In genomic region chr10:73743327-73743904, GRCh38 we compare ENCODE assay signal across 8 cellular contexts. TPM values are rescaled to one million over a fixed set of nuclear protein-coding genes. Genes with fewer than 3 reads are reported as not detected.
DNase-seq lines count a peak whose midpoint lies in the region; ATAC-seq and TF ChIP-seq lines count a peak whose summit lies in the region.

No MANE protein-coding gene starts in this region.

- peaks cover 15% of the 10 kb centered on the region for H3K36me3 Mint-ChIP-seq in nephron (ENCODE audit: low read depth)

- no peak for ATAC-seq in GM21526 (IDR thresholded peaks at IDR 0.05; ENCODE audit: low FRiP score, unreplicated experiment)

- 9 to 32% methylated on average over 3 to 6 of the region's 6 CpGs for WGBS in ectodermal cell, 2 experiments

- no peaks in the 10 kb centered on the region for H3K27me3 Mint-ChIP-seq in nephron (ENCODE audit: low read depth)

- H3K9me3 ChIP-seq in BE2C (no peaks in the 10 kb centered on the region), NT2/D1 (ENCODE audit: insufficient read depth, low read length) (no peaks in the 10 kb centered on the region), ectodermal cell (ENCODE audit: control insufficient read depth, low read length) (no peaks in the 10 kb centered on the region)

- H3K36me3 ChIP-seq in BE2C (peaks cover 25% of the 10 kb centered on the region), NT2/D1 (ENCODE audit: insufficient read depth, insufficient read length, low read length) (peaks cover 25% of the 10 kb centered on the region), ectodermal cell (ENCODE audit: control insufficient read depth, insufficient read depth, low read length) (peaks cover 5% of the 10 kb centered on the region)

- no peak for TF ChIP-seq CTCF in BE2C (IDR thresholded peaks at IDR 0.05; ENCODE audit: low read depth, low read length)
- no peak for TF ChIP-seq CTCF in nephron (IDR thresholded peaks at IDR 0.05; ENCODE audit: unreplicated experiment in 3 of 3)

- H3K9me3 Mint-ChIP-seq in nephron = no peaks in the 10 kb centered on the region

- H3K4me1 ChIP-seq in BE2C = peaks cover 5% of the 10 kb centered on the region
- H3K4me1 ChIP-seq in NT2/D1 (ENCODE audit: insufficient read depth, insufficient read length) = no peaks in the 10 kb centered on the region
- peaks cover 9% of the 10 kb centered on the region for H3K4me1 ChIP-seq in ectodermal cell (ENCODE audit: control insufficient read depth, insufficient read depth, low read length)

- peak overlapping the region; percentile 98 to 99 (median 99) for H3K4me3 Mint-ChIP-seq in nephron

- H3K27me3 ChIP-seq in BE2C (no peaks in the 10 kb centered on the region), NT2/D1 (ENCODE audit: insufficient read depth, insufficient read length) (no peaks in the 10 kb centered on the region), ectodermal cell (ENCODE audit: control insufficient read depth, insufficient read depth, low read length, poor library complexity, severe bottlenecking) (no peaks in the 10 kb centered on the region)

- DNase-seq in BE2C (no peak), NT2/D1 (ENCODE audit: low read depth, low spot score) (no peak), DMS53 (lab: John Stamatoyannopoulos, UW) (no peak), NCI-H82 (lab: John Stamatoyannopoulos, UW) (no peak)
- DNase-seq in stimulated activated CD4-positive, alpha-beta T cell treated with anti-CD3 and anti-CD28 coated beads, Interleukin-1b, Interleukin-23, amount 100 ng/mL, for 48 hours = no peak

- peak overlapping the region; percentile 94 for H3K27ac ChIP-seq in ectodermal cell (ENCODE audit: insufficient read depth, low read depth, low read length, poor library complexity, severe bottlenecking)

- H3K4me1 Mint-ChIP-seq in nephron = peaks cover 22% of the 10 kb centered on the region

- H3K4me3 ChIP-seq in BE2C (ENCODE audit: low read depth, low read length) (peak overlapping the region; percentile 97), NT2/D1 (ENCODE audit: insufficient read length, low read depth) (peak overlapping the region; percentile 86), ectodermal cell (ENCODE audit: insufficient read depth, low read depth, low read length) (peak overlapping the region; percentile 99)

- H3K27ac Mint-ChIP-seq in nephron = peak overlapping the region; percentile 99 to 100 (median 100)

- H3K9ac ChIP-seq in NT2/D1 (ENCODE audit: insufficient read length, low read depth) = peak overlapping the region; percentile 81

RNA-seq across cellular contexts. Expression of gene SEC24C, which starts 0.8 kb away (rescaled TPM):
- polyA plus RNA-seq in BE2C (2012; ENCODE audit: insufficient read depth, insufficient read length, low read depth) = 118 TPM
- 67.5 TPM for polyA plus RNA-seq in ectodermal cell (2013, experiment 1 of 4)
- 70.5 TPM for polyA plus RNA-seq in ectodermal cell (2013, experiment 2 of 4)
- 48.5 TPM for polyA plus RNA-seq in ectodermal cell (2013, experiment 3 of 4)
- polyA plus RNA-seq in ectodermal cell (2013, experiment 4 of 4) = 56.8 TPM

RNA-seq across cellular contexts. Expression of gene CHCHD1, which starts 38.4 kb away (rescaled TPM):
- 162 TPM for polyA plus RNA-seq in BE2C (2012; ENCODE audit: insufficient read depth, insufficient read length, low read depth)
- 80.3 TPM for polyA plus RNA-seq in ectodermal cell (2013, experiment 1 of 4)
- polyA plus RNA-seq in ectodermal cell (2013, experiment 2 of 4) = 79.5 TPM
- polyA plus RNA-seq in ectodermal cell (2013, experiment 3 of 4) = 77.5 TPM
- 90.7 TPM for polyA plus RNA-seq in ectodermal cell (2013, experiment 4 of 4)

RNA-seq across cellular contexts. Expression of gene ZSWIM8, which starts 42.0 kb away (rescaled TPM):
- 61.2 TPM for polyA plus RNA-seq in BE2C (2012; ENCODE audit: insufficient read depth, insufficient read length, low read depth)
- 80.6 TPM for polyA plus RNA-seq in ectodermal cell (2013, experiment 1 of 4)
- 85.3 TPM for polyA plus RNA-seq in ectodermal cell (2013, experiment 2 of 4)
- polyA plus RNA-seq in ectodermal cell (2013, experiment 3 of 4) = 56.6 TPM
- 83.3 TPM for polyA plus RNA-seq in ectodermal cell (2013, experiment 4 of 4)

RNA-seq across cellular contexts. Expression of gene AGAP5, which starts 45.5 kb away (rescaled TPM):
- 9.6 TPM for polyA plus RNA-seq in BE2C (2012; ENCODE audit: insufficient read depth, insufficient read length, low read depth)
- polyA plus RNA-seq in ectodermal cell (2013, experiment 1 of 4) = 11.3 TPM
- polyA plus RNA-seq in ectodermal cell (2013, experiment 2 of 4) = 11.5 TPM
- polyA plus RNA-seq in ectodermal cell (2013, experiment 3 of 4) = 4.6 TPM
- polyA plus RNA-seq in ectodermal cell (2013, experiment 4 of 4) = 6.3 TPM
